In genomic region chr6:7910298-7910653, GRCh38 we compare ENCODE assay signal across 8 cellular contexts. TPM values are rescaled to one million over a fixed set of nuclear protein-coding genes. Genes with fewer than 3 reads are reported as not detected.
DNase-seq lines count a peak whose midpoint lies in the region; ATAC-seq and TF ChIP-seq lines count a peak whose summit lies in the region.

No MANE protein-coding gene starts in this region.

- TF ChIP-seq CTCF in BE2C (IDR thresholded peaks at IDR 0.05; ENCODE audit: low read depth, low read length) (no peak), esophagus squamous epithelium (IDR thresholded peaks at IDR 0.05) (no peak), retinal pigment epithelial cell (conservative IDR thresholded peaks at IDR 0.05; ENCODE audit: low read depth, low read length) (no peak)

- H3K27me3 ChIP-seq in BE2C = no peaks in the 10 kb centered on the region; the same call in 1 of the 2 replicates
- peaks cover 0 to 9% (median 0%) of the 10 kb centered on the region in 4 donors for H3K27me3 ChIP-seq in esophagus squamous epithelium

- H3K9me3 ChIP-seq in BE2C (no peaks in the 10 kb centered on the region), KOPT-K1 (ENCODE audit: insufficient read depth, low read length, poor library complexity, severe bottlenecking) (no peaks in the 10 kb centered on the region), esophagus squamous epithelium (no peaks in the 10 kb centered on the region)

- WGBS in esophagus squamous epithelium, 2 donors = no CpG with 5 or more reads among the region's 57 CpGs

- DNase-seq in BE2C = no peak
- no peak for DNase-seq in esophagus squamous epithelium (lab: John Stamatoyannopoulos, UW)
- DNase-seq in retinal pigment epithelial cell (ENCODE audit: low read depth) = no peak
- DNase-seq in Ammon's horn (ENCODE audit: low spot score) = no peak
- no peak for DNase-seq in NCI-H2107 treated with DMSO at 0.1 percent for 48 hours (lab: John Stamatoyannopoulos, UW; ENCODE audit: unreplicated experiment)
- DNase-seq in NCI-H1048 (lab: John Stamatoyannopoulos, UW) = no peak

- ATAC-seq in GM19463 (IDR thresholded peaks at IDR 0.05; ENCODE audit: unreplicated experiment) = peak; percentile 10

- H3K36me3 ChIP-seq in BE2C = peaks cover 8% of the 10 kb centered on the region
- H3K36me3 ChIP-seq in KOPT-K1 (ENCODE audit: insufficient read depth, low read length) = no peaks in the 10 kb centered on the region
- H3K36me3 ChIP-seq in esophagus squamous epithelium = no peaks in the 10 kb centered on the region

- no peak for TF ChIP-seq POLR2A in esophagus squamous epithelium (IDR thresholded peaks at IDR 0.05)

- H3K4me1 ChIP-seq in BE2C (peaks cover under 1% of the 10 kb centered on the region; the same call in 1 of the 2 replicates), esophagus squamous epithelium (peaks cover 16 to 38% (median 26%) of the 10 kb centered on the region in 3 donors)

- H3K27ac ChIP-seq in KOPT-K1 (ENCODE audit: low read depth, low read length, poor library complexity, severe bottlenecking) (peak overlapping the region; percentile 55), esophagus squamous epithelium (peak overlapping the region; percentile 65 to 91 (median 89))

- H3K4me3 ChIP-seq in BE2C (ENCODE audit: low read depth, low read length) (peak overlapping the region; percentile 86), esophagus squamous epithelium (peak overlapping the region; percentile 74 to 97 (median 92)), retinal pigment epithelial cell (ENCODE audit: low read length) (peak overlapping the region; percentile 60)

- intact Hi-C loops in esophagus squamous epithelium (cut with DNase I) = no loop called here

RNA-seq across cellular contexts. Expression of gene TXNDC5, which starts 0.3 kb away (rescaled TPM):
- polyA plus RNA-seq in BE2C (2012; ENCODE audit: insufficient read depth, insufficient read length, low read depth) = 179 TPM
- 100 to 1,000 TPM in 2 of 4 donors, 10 to 100 TPM in 2; 51.9 to 125 (median 104) TPM for total RNA-seq in esophagus squamous epithelium
